In the genomic region with DNA sequence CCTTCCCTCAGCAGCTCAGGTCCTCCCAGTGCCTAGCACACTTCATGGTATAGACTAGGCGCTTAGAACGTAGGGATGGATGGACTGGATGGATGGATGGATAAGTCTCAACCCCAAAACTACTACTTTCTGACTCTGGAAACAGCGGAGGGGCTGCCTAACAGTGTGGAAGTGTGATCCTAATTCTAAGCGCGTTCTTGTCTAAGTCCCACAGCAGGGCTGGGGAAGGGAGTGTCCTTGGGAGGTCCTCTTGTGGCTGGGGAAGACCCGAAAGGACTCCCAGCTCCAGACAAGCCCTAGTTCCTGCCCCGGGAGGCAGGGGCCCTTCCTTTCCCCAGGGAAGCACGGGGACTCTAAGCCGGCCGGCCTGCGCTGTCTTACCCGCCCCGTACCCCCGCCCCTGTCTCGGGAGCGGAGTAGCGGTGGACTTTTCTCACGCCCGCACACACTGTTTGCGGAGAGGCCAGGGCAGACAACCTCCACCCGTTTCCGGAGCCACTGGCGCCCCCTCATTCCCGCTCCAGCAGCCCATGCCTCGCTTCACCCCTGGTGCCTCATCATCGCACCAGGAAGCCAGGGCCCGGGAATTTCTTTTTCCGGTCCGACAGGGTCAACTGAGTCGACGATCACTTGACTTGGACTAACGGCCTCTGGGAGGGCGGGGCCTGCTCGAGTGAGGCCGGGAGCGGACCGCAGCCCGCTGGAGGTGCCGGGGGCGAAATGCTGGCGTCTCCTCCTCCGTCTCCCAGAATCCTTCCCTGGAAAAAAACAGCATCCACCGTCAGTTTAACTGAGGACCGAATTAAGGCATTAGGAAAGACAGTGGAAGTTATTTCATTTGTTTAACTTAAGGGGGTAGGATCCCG, we compare ENCODE assay signal across 8 cellular contexts.
DNase-seq lines count a peak whose midpoint lies in the region; ATAC-seq and TF ChIP-seq lines count a peak whose summit lies in the region.

No MANE protein-coding gene starts in this region.

- H4K20me1 ChIP-seq in DOHH2 (ENCODE audit: control insufficient read depth, insufficient read depth, low read depth, low read length): no peaks in the 10 kb centered on the region

- H3K4me3 ChIP-seq in DOHH2 (ENCODE audit: low read length) (peak overlapping the region; percentile 34), RWPE2 (ENCODE audit: severe bottlenecking) (no peak overlapping the region), body of pancreas (peak overlapping the region; percentile 8 to 27)

- H3K36me3 ChIP-seq in DOHH2 (ENCODE audit: control insufficient read depth, low read length) (no peaks in the 10 kb centered on the region), RWPE2 (ENCODE audit: low read depth) (no peaks in the 10 kb centered on the region), body of pancreas (replicated peaks in 1 of 2; ENCODE audit: insufficient read depth in 1 of 2, low read depth in 2 of 2) (no peaks in the 10 kb centered on the region)

- H3K27me3 ChIP-seq in DOHH2 (ENCODE audit: control insufficient read depth, low read length) (peaks cover 15% of the 10 kb centered on the region), RWPE2 (ENCODE audit: insufficient read depth, poor library complexity, severe bottlenecking) (no peaks in the 10 kb centered on the region), body of pancreas (no peaks in the 10 kb centered on the region)

- no peaks in the 10 kb centered on the region for H3K79me2 ChIP-seq in DOHH2 (ENCODE audit: control insufficient read depth, low read length)

- 8 to 18% methylated on average over 23 to 45 of the region's 45 CpGs for WGBS in body of pancreas, 2 donors

- ATAC-seq in HG02588 (IDR thresholded peaks at IDR 0.05; ENCODE audit: unreplicated experiment) (peak; percentile 76), RWPE2 (ENCODE audit: low read depth) (peak; percentile 45; the same call in 2 of the 3 replicates), body of pancreas (peak; percentile 97), GM19397 (IDR thresholded peaks at IDR 0.05; ENCODE audit: unreplicated experiment) (no peak), GM21526 (IDR thresholded peaks at IDR 0.05; ENCODE audit: low FRiP score, unreplicated experiment) (no peak)

- H3K9me3 ChIP-seq in DOHH2 (ENCODE audit: control insufficient read depth, insufficient read depth, low read length): no peaks in the 10 kb centered on the region
- no peaks in the 10 kb centered on the region for H3K9me3 ChIP-seq in RWPE2 (ENCODE audit: severe bottlenecking)
- H3K9me3 ChIP-seq in body of pancreas: no peaks in the 10 kb centered on the region

- no peaks in the 10 kb centered on the region for H3K9me2 ChIP-seq in DOHH2 (replicated peaks; ENCODE audit: control insufficient read depth, low read length)

- intact Hi-C loops in body of pancreas (cut with DNase I): no loop called here

- H3K4me1 ChIP-seq in DOHH2 (ENCODE audit: control insufficient read depth, low read length) (no peaks in the 10 kb centered on the region), RWPE2 (ENCODE audit: insufficient read depth, poor library complexity, severe bottlenecking) (no peaks in the 10 kb centered on the region), body of pancreas (peaks cover 5% of the 10 kb centered on the region)

- no peak overlapping the region for H3K27ac ChIP-seq in DOHH2 (ENCODE audit: low read depth, low read length)
- no peak overlapping the region for H3K27ac ChIP-seq in RWPE2 (ENCODE audit: poor library complexity, severe bottlenecking)
- peak overlapping the region; percentile 39 to 73 (median 56) for H3K27ac ChIP-seq in body of pancreas

- peak in 2 of 3 donors; percentile 39 to 61 for TF ChIP-seq POLR2A in body of pancreas (IDR thresholded peaks at IDR 0.05)

- DNase-seq in RWPE2 (ENCODE audit: low spot score): no peak
- peak; percentile 87 to 92 (median 89) for DNase-seq in body of pancreas
- peak in 49 of 51 donors; percentile 13 to 84 (median 60) for DNase-seq in hypothalamus (lab: John Stamatoyannopoulos, UW)
- peak; percentile 40 for DNase-seq in pulmonary artery endothelial cell (ENCODE audit: low read depth, low spot score)

- TF ChIP-seq CTCF in DOHH2 (IDR thresholded peaks at IDR 0.05; ENCODE audit: low read depth, low read length, poor library complexity, severe bottlenecking) (no peak), RWPE2 (IDR thresholded peaks at IDR 0.05; ENCODE audit: poor library complexity, severe bottlenecking) (no peak), body of pancreas (IDR thresholded peaks at IDR 0.05) (no peak)

- peak overlapping the region; percentile 36 for H3K4me2 ChIP-seq in DOHH2 (ENCODE audit: low read length)

- no peaks in the 10 kb centered on the region for H3F3A ChIP-seq in DOHH2 (ENCODE audit: control insufficient read depth, insufficient read depth)

Comparison
In these comparisons a context has a peak if more than half of its experiments do, and no peak if none do; other contexts are left out.
1. H3K27ac ChIP-seq: peak in body of pancreas (4 of 4); none in DOHH2 (single experiment) and RWPE2 (single experiment).
2. ATAC-seq: peak in HG02588 (single experiment), RWPE2 (single experiment) and body of pancreas (single experiment); none in GM19397 (single experiment) and GM21526 (single experiment).